1 cellular context compared by ENCODE assay signal in genomic region chr3:129603561-129603942, GRCh38.
TF ChIP-seq lines count a peak whose summit lies in the region.

No MANE protein-coding gene starts in this region.

TF ChIP-seq in IMR-90, 13 proteins besides CTCF, POLR2A, EP300 and RAD21 (continued from another document):
- no peak for TF ChIP-seq USF2 (IDR thresholded peaks at IDR 0.05; ENCODE audit: low read depth, low read length)
- no peak for TF ChIP-seq MAFK (IDR thresholded peaks at IDR 0.05; ENCODE audit: low read depth, low read length)
